In the genomic region with DNA sequence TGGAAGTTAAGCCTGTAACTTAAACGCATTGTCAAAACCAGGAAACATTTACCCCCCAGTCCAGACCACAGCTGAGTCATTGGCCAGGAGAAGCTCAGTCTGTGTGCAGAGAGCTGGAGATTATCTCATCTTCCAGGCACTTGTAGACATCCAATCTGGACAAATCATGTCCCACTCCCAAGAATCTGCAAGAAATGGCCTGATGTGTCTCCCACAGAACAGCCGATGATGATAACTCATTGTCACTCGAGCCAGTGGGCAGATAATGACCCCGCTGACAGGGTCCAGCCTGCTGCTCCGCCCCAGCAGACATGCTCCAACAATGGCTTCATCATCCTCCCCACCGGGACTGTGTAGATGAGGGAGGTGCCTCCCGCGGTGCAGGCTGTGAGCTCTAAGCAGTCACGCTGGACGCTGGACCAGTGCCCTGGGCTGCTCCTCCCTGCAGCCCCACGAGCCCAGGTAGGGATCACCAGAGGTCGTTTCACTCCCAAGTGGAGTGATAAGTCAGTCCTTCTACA, we compare ENCODE assay signal across 1 cellular context.
TF ChIP-seq lines count a peak whose summit lies in the region.

No MANE protein-coding gene starts in this region.

TF ChIP-seq in K562, 482 proteins besides CTCF, POLR2A, EP300 and RAD21 (continued from another document and continues in another):
- TF ChIP-seq, protein P1, sequence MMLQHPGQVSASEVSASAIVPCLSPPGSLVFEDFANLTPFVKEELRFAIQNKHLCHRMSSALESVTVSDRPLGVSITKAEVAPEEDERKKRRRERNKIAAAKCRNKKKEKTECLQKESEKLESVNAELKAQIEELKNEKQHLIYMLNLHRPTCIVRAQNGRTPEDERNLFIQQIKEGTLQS (IDR thresholded peaks at IDR 0.05) = peak; percentile 42
- TF ChIP-seq, protein P1 (CRISPR knock-in tag; conservative IDR thresholded peaks at IDR 0.05) = no peak
- TF ChIP-seq, protein P2, sequence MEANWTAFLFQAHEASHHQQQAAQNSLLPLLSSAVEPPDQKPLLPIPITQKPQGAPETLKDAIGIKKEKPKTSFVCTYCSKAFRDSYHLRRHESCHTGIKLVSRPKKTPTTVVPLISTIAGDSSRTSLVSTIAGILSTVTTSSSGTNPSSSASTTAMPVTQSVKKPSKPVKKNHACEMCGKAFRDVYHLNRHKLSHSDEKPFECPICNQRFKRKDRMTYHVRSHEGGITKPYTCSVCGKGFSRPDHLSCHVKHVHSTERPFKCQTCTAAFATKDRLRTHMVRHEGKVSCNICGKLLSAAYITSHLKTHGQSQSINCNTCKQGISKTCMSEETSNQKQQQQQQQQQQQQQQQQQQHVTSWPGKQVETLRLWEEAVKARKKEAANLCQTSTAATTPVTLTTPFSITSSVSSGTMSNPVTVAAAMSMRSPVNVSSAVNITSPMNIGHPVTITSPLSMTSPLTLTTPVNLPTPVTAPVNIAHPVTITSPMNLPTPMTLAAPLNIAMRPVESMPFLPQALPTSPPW (CRISPR knock-in tag; IDR thresholded peaks at IDR 0.05) = peak; percentile 40; the same call in 1 of the 2 replicates
- TF ChIP-seq CBFA2T2 (conservative IDR thresholded peaks at IDR 0.05) = peak; percentile 79
- 0 out of 2 replicates have a peak, but pooled peaks have one; percentile 23 for TF ChIP-seq SOX6 (IDR thresholded peaks at IDR 0.05)
- no peak for TF ChIP-seq ZBTB7A (IDR thresholded peaks at IDR 0.05; ENCODE audit: borderline replicate concordance, control insufficient read depth, low read depth, low read length)
- TF ChIP-seq, protein P3, sequence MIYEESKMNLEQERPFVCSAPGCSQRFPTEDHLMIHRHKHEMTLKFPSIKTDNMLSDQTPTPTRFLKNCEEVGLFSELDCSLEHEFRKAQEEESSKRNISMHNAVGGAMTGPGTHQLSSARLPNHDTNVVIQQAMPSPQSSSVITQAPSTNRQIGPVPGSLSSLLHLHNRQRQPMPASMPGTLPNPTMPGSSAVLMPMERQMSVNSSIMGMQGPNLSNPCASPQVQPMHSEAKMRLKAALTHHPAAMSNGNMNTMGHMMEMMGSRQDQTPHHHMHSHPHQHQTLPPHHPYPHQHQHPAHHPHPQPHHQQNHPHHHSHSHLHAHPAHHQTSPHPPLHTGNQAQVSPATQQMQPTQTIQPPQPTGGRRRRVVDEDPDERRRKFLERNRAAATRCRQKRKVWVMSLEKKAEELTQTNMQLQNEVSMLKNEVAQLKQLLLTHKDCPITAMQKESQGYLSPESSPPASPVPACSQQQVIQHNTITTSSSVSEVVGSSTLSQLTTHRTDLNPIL (CRISPR knock-in tag; IDR thresholded peaks at IDR 0.05) = no peak
- TF ChIP-seq, protein P4, sequence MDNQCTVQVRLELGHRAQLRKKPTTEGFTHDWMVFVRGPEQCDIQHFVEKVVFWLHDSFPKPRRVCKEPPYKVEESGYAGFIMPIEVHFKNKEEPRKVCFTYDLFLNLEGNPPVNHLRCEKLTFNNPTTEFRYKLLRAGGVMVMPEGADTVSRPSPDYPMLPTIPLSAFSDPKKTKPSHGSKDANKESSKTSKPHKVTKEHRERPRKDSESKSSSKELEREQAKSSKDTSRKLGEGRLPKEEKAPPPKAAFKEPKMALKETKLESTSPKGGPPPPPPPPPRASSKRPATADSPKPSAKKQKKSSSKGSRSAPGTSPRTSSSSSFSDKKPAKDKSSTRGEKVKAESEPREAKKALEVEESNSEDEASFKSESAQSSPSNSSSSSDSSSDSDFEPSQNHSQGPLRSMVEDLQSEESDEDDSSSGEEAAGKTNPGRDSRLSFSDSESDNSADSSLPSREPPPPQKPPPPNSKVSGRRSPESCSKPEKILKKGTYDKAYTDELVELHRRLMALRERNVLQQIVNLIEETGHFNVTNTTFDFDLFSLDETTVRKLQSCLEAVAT (IDR thresholded peaks at IDR 0.05) = no peak
- peak; percentile 86 for TF ChIP-seq SMAD4 (CRISPR knock-in tag; conservative IDR thresholded peaks at IDR 0.05)
- 0 out of 2 replicates have a peak, but pooled peaks have one; percentile 21 for TF ChIP-seq ATF7 (IDR thresholded peaks at IDR 0.05)
- no peak for TF ChIP-seq CCNT2 (IDR thresholded peaks at IDR 0.05; ENCODE audit: borderline replicate concordance, extremely low read depth, insufficient read length, low read depth, low read length)
- TF ChIP-seq KDM1A (IDR thresholded peaks at IDR 0.05) = peak; percentile 95 to 96
- peak; percentile 37; the same call in 1 of the 2 replicates for TF ChIP-seq JUND (IDR thresholded peaks at IDR 0.05; ENCODE audit: borderline replicate concordance, low read depth, low read length)
- TF ChIP-seq JUND (tag; IDR thresholded peaks at IDR 0.05; ENCODE audit: borderline replicate concordance, low read depth, low read length) = no peak; the same call in 2 of the 3 replicates
- TF ChIP-seq SREBF1 (IDR thresholded peaks at IDR 0.05; ENCODE audit: borderline replicate concordance, low read depth, low read length) = no peak
- TF ChIP-seq, protein P5, sequence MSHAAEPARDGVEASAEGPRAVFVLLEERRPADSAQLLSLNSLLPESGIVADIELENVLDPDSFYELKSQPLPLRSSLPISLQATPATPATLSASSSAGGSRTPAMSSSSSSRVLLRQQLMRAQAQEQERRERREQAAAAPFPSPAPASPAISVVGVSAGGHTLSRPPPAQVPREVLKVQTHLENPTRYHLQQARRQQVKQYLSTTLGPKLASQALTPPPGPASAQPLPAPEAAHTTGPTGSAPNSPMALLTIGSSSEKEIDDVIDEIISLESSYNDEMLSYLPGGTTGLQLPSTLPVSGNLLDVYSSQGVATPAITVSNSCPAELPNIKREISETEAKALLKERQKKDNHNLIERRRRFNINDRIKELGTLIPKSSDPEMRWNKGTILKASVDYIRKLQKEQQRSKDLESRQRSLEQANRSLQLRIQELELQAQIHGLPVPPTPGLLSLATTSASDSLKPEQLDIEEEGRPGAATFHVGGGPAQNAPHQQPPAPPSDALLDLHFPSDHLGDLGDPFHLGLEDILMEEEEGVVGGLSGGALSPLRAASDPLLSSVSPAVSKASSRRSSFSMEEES (CRISPR knock-in tag; IDR thresholded peaks at IDR 0.05) = no peak
- TF ChIP-seq DMBX1 (CRISPR knock-in tag; IDR thresholded peaks at IDR 0.05; ENCODE audit: borderline replicate concordance) = peak; percentile 84; the same call in 1 of the 2 replicates
- TF ChIP-seq HDAC2 (IDR thresholded peaks at IDR 0.05) = peak; percentile 71; the same call in 1 of the 2 replicates
- no peak for TF ChIP-seq CHCHD3 (CRISPR knock-in tag; IDR thresholded peaks at IDR 0.05)
- no peak for TF ChIP-seq ZNF507 (tag; conservative IDR thresholded peaks at IDR 0.05)
- TF ChIP-seq ZNF354B (CRISPR knock-in tag; IDR thresholded peaks at IDR 0.05) = no peak
- no peak for TF ChIP-seq ZFP36 (IDR thresholded peaks at IDR 0.05; ENCODE audit: low read depth, low read length, partially characterized antibody)
- TF ChIP-seq HDAC1 (IDR thresholded peaks at IDR 0.05) = peak in 1 of 2 experiments; percentile 77; a peak in 2 of 4 replicates
- TF ChIP-seq, protein P6, sequence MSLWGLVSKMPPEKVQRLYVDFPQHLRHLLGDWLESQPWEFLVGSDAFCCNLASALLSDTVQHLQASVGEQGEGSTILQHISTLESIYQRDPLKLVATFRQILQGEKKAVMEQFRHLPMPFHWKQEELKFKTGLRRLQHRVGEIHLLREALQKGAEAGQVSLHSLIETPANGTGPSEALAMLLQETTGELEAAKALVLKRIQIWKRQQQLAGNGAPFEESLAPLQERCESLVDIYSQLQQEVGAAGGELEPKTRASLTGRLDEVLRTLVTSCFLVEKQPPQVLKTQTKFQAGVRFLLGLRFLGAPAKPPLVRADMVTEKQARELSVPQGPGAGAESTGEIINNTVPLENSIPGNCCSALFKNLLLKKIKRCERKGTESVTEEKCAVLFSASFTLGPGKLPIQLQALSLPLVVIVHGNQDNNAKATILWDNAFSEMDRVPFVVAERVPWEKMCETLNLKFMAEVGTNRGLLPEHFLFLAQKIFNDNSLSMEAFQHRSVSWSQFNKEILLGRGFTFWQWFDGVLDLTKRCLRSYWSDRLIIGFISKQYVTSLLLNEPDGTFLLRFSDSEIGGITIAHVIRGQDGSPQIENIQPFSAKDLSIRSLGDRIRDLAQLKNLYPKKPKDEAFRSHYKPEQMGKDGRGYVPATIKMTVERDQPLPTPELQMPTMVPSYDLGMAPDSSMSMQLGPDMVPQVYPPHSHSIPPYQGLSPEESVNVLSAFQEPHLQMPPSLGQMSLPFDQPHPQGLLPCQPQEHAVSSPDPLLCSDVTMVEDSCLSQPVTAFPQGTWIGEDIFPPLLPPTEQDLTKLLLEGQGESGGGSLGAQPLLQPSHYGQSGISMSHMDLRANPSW (CRISPR knock-in tag; IDR thresholded peaks at IDR 0.05) = no peak
- peak; percentile 55 for TF ChIP-seq TAL1 (IDR thresholded peaks at IDR 0.05)
- TF ChIP-seq PCBP1 (IDR thresholded peaks at IDR 0.05; ENCODE audit: low read depth, low read length, poor library complexity, severe bottlenecking) = no peak
- TF ChIP-seq, protein P7, sequence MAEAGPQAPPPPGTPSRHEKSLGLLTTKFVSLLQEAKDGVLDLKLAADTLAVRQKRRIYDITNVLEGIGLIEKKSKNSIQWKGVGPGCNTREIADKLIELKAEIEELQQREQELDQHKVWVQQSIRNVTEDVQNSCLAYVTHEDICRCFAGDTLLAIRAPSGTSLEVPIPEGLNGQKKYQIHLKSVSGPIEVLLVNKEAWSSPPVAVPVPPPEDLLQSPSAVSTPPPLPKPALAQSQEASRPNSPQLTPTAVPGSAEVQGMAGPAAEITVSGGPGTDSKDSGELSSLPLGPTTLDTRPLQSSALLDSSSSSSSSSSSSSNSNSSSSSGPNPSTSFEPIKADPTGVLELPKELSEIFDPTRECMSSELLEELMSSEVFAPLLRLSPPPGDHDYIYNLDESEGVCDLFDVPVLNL (CRISPR knock-in tag; IDR thresholded peaks at IDR 0.05; ENCODE audit: low read depth) = no peak
- TF ChIP-seq TGIF2 (CRISPR knock-in tag; IDR thresholded peaks at IDR 0.05) = no peak
- TF ChIP-seq, protein P8, sequence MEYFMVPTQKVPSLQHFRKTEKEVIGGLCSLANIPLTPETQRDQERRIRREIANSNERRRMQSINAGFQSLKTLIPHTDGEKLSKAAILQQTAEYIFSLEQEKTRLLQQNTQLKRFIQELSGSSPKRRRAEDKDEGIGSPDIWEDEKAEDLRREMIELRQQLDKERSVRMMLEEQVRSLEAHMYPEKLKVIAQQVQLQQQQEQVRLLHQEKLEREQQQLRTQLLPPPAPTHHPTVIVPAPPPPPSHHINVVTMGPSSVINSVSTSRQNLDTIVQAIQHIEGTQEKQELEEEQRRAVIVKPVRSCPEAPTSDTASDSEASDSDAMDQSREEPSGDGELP (CRISPR knock-in tag; IDR thresholded peaks at IDR 0.05; ENCODE audit: borderline replicate concordance) = peak; percentile 28; the same call in 1 of the 2 replicates
- TF ChIP-seq ARID1B (IDR thresholded peaks at IDR 0.05) = peak; percentile 67
- peak; percentile 56 for TF ChIP-seq MEIS2 (IDR thresholded peaks at IDR 0.05; ENCODE audit: partially characterized antibody)
- TF ChIP-seq, protein P9, sequence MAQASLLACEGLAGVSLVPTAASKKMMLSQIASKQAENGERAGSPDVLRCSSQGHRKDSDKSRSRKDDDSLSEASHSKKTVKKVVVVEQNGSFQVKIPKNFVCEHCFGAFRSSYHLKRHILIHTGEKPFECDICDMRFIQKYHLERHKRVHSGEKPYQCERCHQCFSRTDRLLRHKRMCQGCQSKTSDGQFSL (CRISPR knock-in tag; IDR thresholded peaks at IDR 0.05) = no peak
- TF ChIP-seq, protein P9 (tag; IDR thresholded peaks at IDR 0.05) = no peak
- no peak for TF ChIP-seq RBM39 (optimal IDR thresholded peaks at IDR 0.05; ENCODE audit: low read depth, low read length)
- no peak for TF ChIP-seq KDM5B (IDR thresholded peaks at IDR 0.05; ENCODE audit: insufficient replicate concordance, low read depth, low read length)
- no peak for TF ChIP-seq HLTF (IDR thresholded peaks at IDR 0.05)
- 0 out of 2 replicates have a peak, but pooled peaks have one; percentile 33 for TF ChIP-seq ZNF175 (CRISPR knock-in tag; IDR thresholded peaks at IDR 0.05; ENCODE audit: low read depth)
- peak in 1 of 2 experiments; percentile 93; a peak in 2 of 4 replicates for TF ChIP-seq RCOR1 (IDR thresholded peaks at IDR 0.05; ENCODE audit: borderline replicate concordance in 1 of 2, low read depth in 2 of 2, low read length in 2 of 2)
- TF ChIP-seq SLC30A9 (CRISPR knock-in tag; IDR thresholded peaks at IDR 0.05) = no peak
- no peak for TF ChIP-seq ZNF668 (CRISPR knock-in tag; IDR thresholded peaks at IDR 0.05)
- no peak for TF ChIP-seq ZNF253 (CRISPR knock-in tag; conservative IDR thresholded peaks at IDR 0.05)
- TF ChIP-seq CTBP1 (IDR thresholded peaks at IDR 0.05; ENCODE audit: borderline replicate concordance) = no peak
- no peak for TF ChIP-seq CREBBP (IDR thresholded peaks at IDR 0.05; ENCODE audit: low read depth, low read length)
- TF ChIP-seq MED1 (CRISPR knock-in tag; IDR thresholded peaks at IDR 0.05; ENCODE audit: borderline replicate concordance) = no peak
- TF ChIP-seq ZNF282 (CRISPR knock-in tag; IDR thresholded peaks at IDR 0.05) = no peak
- TF ChIP-seq, protein P10, sequence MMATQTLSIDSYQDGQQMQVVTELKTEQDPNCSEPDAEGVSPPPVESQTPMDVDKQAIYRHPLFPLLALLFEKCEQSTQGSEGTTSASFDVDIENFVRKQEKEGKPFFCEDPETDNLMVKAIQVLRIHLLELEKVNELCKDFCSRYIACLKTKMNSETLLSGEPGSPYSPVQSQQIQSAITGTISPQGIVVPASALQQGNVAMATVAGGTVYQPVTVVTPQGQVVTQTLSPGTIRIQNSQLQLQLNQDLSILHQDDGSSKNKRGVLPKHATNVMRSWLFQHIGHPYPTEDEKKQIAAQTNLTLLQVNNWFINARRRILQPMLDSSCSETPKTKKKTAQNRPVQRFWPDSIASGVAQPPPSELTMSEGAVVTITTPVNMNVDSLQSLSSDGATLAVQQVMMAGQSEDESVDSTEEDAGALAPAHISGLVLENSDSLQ (IDR thresholded peaks at IDR 0.05) = 0 out of 2 replicates have a peak, but pooled peaks have one; percentile 27
- no peak for TF ChIP-seq ZNF133 (CRISPR knock-in tag; IDR thresholded peaks at IDR 0.05)
